1 cellular context compared by ENCODE assay signal in genomic region chr6:7222197-7222596, GRCh38.
TF ChIP-seq lines count a peak whose summit lies in the region.

No MANE protein-coding gene starts in this region.

TF ChIP-seq in GM12878, 131 proteins besides CTCF, POLR2A, EP300 and RAD21:
- TF ChIP-seq REST (IDR thresholded peaks at IDR 0.05; ENCODE audit: low read depth, low read length): no peak
- no peak for TF ChIP-seq TCF3 (IDR thresholded peaks at IDR 0.05; ENCODE audit: borderline replicate concordance, insufficient read depth, low read depth, low read length)
TF ChIP-seq in GM12878: peak in this region for 0.
